12 cellular contexts compared by ENCODE assay signal in the genomic region with DNA sequence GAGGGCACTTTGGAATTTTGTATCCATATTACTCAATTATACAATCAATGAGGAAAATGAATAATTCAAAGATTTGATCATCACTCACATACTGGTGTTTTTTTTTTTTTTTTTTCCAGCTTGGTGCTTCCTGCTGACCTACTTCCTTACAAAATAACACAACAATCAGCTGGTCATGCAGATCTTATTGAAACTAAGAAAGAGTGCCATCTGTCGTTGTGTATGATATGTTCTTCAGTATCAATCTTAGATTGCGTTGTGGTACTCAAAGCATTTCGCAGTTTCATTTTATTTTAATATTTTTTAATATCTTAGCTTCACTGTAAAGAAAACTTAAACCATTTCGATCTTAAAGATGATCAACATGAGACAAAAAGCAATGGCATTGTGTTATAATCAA.
DNase-seq lines count a peak whose midpoint lies in the region; ATAC-seq and TF ChIP-seq lines count a peak whose summit lies in the region.
"Had no signal": no experiment of that assay in that cellular context is flagged by ENCODE, and none has a peak within 500 bp of the region (broad histone marks: within the 10 kb centered on the region; RNA-seq: fewer than 3 reads in every experiment).

No MANE protein-coding gene starts in this region.

- H3K36me3 ChIP-seq in liver (ENCODE audit: control insufficient read depth in 4 of 4, insufficient read depth in 3 of 4, low read depth in 1 of 4, low read length in 3 of 4) = no peaks in the 10 kb centered on the region

- TF ChIP-seq RAD21 in liver (IDR thresholded peaks at IDR 0.05) = peak; percentile 74 to 75

- no peaks in the 10 kb centered on the region for H3K27me3 Mint-ChIP-seq in T-helper 2 cell treated with Interferon-gamma antibody and Interleukin-4, amounts not matched to agents 5 μg/mL and 100 μg/mL, for 36 hours (ENCODE audit: low read depth)

- TF ChIP-seq CTCF in LNCaP clone FGC (IDR thresholded peaks at IDR 0.05; ENCODE audit: control insufficient read depth, extremely low read depth, insufficient read depth) = peak; percentile 49
- peak; percentile 19 for TF ChIP-seq CTCF in liver (IDR thresholded peaks at IDR 0.05; ENCODE audit: low read depth, low read length, missing input control)

- in situ Hi-C loops in Caki2 (cut with HindIII; ENCODE audit: low pct_unique_long_range_greater_than_20kb, low sequenced_read_pairs) = no loop called here

- H3K4me3 ChIP-seq in LNCaP clone FGC (ENCODE audit: low read depth, low read length) (no peak overlapping the region), liver (ENCODE audit: low read depth in 1 of 3, low read length in 3 of 3) (no peak overlapping the region)

- 53% methylated on average over 4 of the region's 4 CpGs for WGBS in liver

- no peak for ATAC-seq in GM21367 (IDR thresholded peaks at IDR 0.05; ENCODE audit: unreplicated experiment)

- no peaks in the 10 kb centered on the region for H3K4me1 ChIP-seq in liver (ENCODE audit: control insufficient read depth in 4 of 4, insufficient read depth in 4 of 4, low read length in 3 of 4)

- H3K4me3 Mint-ChIP-seq in T-helper 2 cell treated with Interferon-gamma antibody and Interleukin-4, amounts not matched to agents 5 μg/mL and 100 μg/mL, for 36 hours = no peak overlapping the region
- H3K4me3 Mint-ChIP-seq: activated CD4-positive, alpha-beta T cell treated with anti-CD3 and anti-CD28 coated beads, Interleukin-2, amount 10 ng/mL, durations not matched to agents 7 days and 5 days had no signal

- H3K27me3 ChIP-seq in liver (ENCODE audit: control insufficient read depth in 4 of 4, insufficient read depth in 4 of 4, low read length in 3 of 4) = no peaks in the 10 kb centered on the region

- H3K9me3 Mint-ChIP-seq in T-helper 2 cell treated with Interferon-gamma antibody and Interleukin-4, amounts not matched to agents 5 μg/mL and 100 μg/mL, for 36 hours = no peaks in the 10 kb centered on the region
- H3K9me3 Mint-ChIP-seq: activated CD4-positive, alpha-beta T cell treated with anti-CD3 and anti-CD28 coated beads, Interleukin-2, amount 10 ng/mL, durations not matched to agents 7 days and 5 days had no signal

- peaks cover 0 to 2% (median 0%) of the 10 kb centered on the region in 4 donors for H3K9me3 ChIP-seq in liver (ENCODE audit: control insufficient read depth in 4 of 4, low read length in 3 of 4)

- H3K9ac ChIP-seq in liver (ENCODE audit: low read depth in 1 of 2, low read length in 2 of 2) = peak overlapping the region in 1 of 2 donors; percentile 47

- H3K27ac ChIP-seq in liver (ENCODE audit: low read depth in 1 of 2, low read length in 2 of 2) = no peak overlapping the region

- H3K27ac Mint-ChIP-seq in T-helper 2 cell treated with Interferon-gamma antibody and Interleukin-4, amounts not matched to agents 5 μg/mL and 100 μg/mL, for 36 hours = no peak overlapping the region
- H3K27ac Mint-ChIP-seq: activated CD4-positive, alpha-beta T cell treated with anti-CD3 and anti-CD28 coated beads, Interleukin-2, amount 10 ng/mL, durations not matched to agents 7 days and 5 days had no signal

- no peaks in the 10 kb centered on the region for H3K4me1 Mint-ChIP-seq in T-helper 2 cell treated with Interferon-gamma antibody and Interleukin-4, amounts not matched to agents 5 μg/mL and 100 μg/mL, for 36 hours (ENCODE audit: low read depth)
- H3K4me1 Mint-ChIP-seq: activated CD4-positive, alpha-beta T cell treated with anti-CD3 and anti-CD28 coated beads, Interleukin-2, amount 10 ng/mL, durations not matched to agents 7 days and 5 days had no signal

- DNase-seq in Caki2 (ENCODE audit: low read depth) (peak; percentile 57), LNCaP clone FGC (ENCODE audit: low read depth) (no peak), cerebellar cortex (ENCODE audit: low spot score) (peak; percentile 66), HuH-7 (ENCODE audit: low spot score) (no peak), D341Med (ENCODE audit: low spot score) (no peak)
- no peak for DNase-seq in T-helper 2 cell treated with Interferon-gamma antibody and Interleukin-4, amounts not matched to agents 5 μg/mL and 100 μg/mL, for 36 hours (ENCODE audit: low spot score)
- DNase-seq: activated CD4-positive, alpha-beta T cell treated with anti-CD3 and anti-CD28 coated beads, Interleukin-2, amount 10 ng/mL, durations not matched to agents 7 days and 5 days; C1 segment of cervical spinal cord; hippocampal formation; NCI-H524 treated with DMSO at 0.1 percent for 48 hours had no signal

- H3K36me3 Mint-ChIP-seq in T-helper 2 cell treated with Interferon-gamma antibody and Interleukin-4, amounts not matched to agents 5 μg/mL and 100 μg/mL, for 36 hours (ENCODE audit: low read depth) = no peaks in the 10 kb centered on the region

TF ChIP-seq in liver, 16 proteins besides CTCF, POLR2A, EP300 and RAD21:
- no peak for TF ChIP-seq HNF4G (IDR thresholded peaks at IDR 0.05)
- TF ChIP-seq GABPA (IDR thresholded peaks at IDR 0.05 in 1 of 2, conservative IDR thresholded peaks at IDR 0.05 in 1 of 2) = peak in 1 of 2 donors; percentile 25

Comparison
In these comparisons a context has a peak if more than half of its experiments do, and no peak if none do; other contexts are left out.
1. DNase-seq: peak in Caki2 (single experiment) and cerebellar cortex (single experiment); none in LNCaP clone FGC (single experiment), HuH-7 (single experiment), D341Med (single experiment) and T-helper 2 cell treated with Interferon-gamma antibody and Interleukin-4, amounts not matched to agents 5 μg/mL and 100 μg/mL, for 36 hours (single experiment).